In the genomic region with DNA sequence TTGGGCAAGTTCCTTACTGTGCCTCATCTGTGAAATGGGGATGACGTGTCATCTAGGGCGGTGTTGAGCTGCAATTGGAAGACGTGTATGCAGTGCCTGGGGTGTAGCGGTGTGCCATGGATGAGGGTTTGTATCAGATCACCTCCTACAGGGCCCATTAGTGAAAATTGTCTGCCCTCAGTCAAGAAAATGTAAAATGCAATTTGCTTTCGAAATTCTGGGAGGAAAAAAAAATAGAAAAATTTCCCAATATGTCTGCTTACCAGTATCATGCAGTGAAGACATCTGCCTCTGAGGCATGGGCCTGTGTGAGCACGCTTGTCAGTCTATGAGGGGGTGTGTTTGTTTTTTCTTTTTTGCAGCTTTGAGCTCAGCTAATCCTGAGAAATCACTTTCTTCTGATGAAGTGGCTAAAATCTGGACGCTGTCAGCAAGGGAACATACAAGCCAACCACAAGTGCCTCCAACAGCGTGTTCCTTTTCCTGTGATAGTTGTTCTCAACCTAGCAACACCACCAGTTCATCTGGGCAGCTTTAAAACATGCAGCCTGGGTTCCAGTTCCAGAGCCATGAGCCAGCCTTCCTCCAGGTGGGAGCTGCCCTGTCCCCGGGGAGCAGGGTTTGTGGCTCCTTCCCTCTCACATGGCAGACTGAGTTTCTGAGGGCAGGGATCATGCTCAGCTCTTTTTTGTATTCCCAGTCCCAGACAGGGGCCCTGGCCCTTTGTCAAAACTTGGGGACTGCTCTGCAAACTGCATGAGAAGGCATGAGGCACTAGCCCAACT, we compare ENCODE assay signal across 19 cellular contexts. TPM values are rescaled to one million over a fixed set of nuclear protein-coding genes. Genes with fewer than 3 reads are reported as not detected.
DNase-seq lines count a peak whose midpoint lies in the region; ATAC-seq lines count a peak whose summit lies in the region.
"Had no signal": no experiment of that assay in that cellular context is flagged by ENCODE, and none has a peak within 500 bp of the region (broad histone marks: within the 10 kb centered on the region; RNA-seq: fewer than 3 reads in every experiment).

No MANE protein-coding gene starts in this region.

- POLR2A ChIA-PET in T-cell (lab: Charles Lee), result interaction anchor here in 1 of 2 donors (0.6 kb wide), 1 partner anchor 521 kb away, joined by 4 read pairs; no protein-coding TSS in a partner anchor

- ATAC-seq in HG03342 (IDR thresholded peaks at IDR 0.05; ENCODE audit: unreplicated experiment), result no peak
- ATAC-seq in T-cell (replicated peaks in 1 of 4), result no peak
- no peak for ATAC-seq in HG03460 (IDR thresholded peaks at IDR 0.05; ENCODE audit: unreplicated experiment)
- ATAC-seq: GM12878, right cardiac atrium had no signal

- H3K4me1 Mint-ChIP-seq in activated naive CD4-positive, alpha-beta T cell treated with anti-CD3 and anti-CD28 coated beads, Interleukin-2, amount 10 ng/mL, durations not matched to agents 7 days and 5 days, result no peaks in the 10 kb centered on the region
- peaks cover 0 to 5% (median 0%) of the 10 kb centered on the region in 3 donors for H3K4me1 Mint-ChIP-seq in T-cell

- no peak overlapping the region for H3K27ac Mint-ChIP-seq in activated naive CD4-positive, alpha-beta T cell treated with anti-CD3 and anti-CD28 coated beads, Interleukin-2, amount 10 ng/mL, durations not matched to agents 7 days and 5 days
- no peak overlapping the region for H3K27ac Mint-ChIP-seq in T-cell
- H3K27ac Mint-ChIP-seq: T-helper 1 cell treated with Interleukin-12 subunit alpha and Interleukin-12 subunit beta and Interleukin-4 antibody, amounts not matched to agents 30 μg/mL and 1 μg/mL, for 36 hours had no signal

- H3K4me3 Mint-ChIP-seq in activated naive CD4-positive, alpha-beta T cell treated with anti-CD3 and anti-CD28 coated beads, Interleukin-2, amount 10 ng/mL, durations not matched to agents 7 days and 5 days, result no peak overlapping the region
- no peak overlapping the region for H3K4me3 Mint-ChIP-seq in T-cell
- H3K4me3 Mint-ChIP-seq: T-helper 1 cell treated with Interleukin-12 subunit alpha and Interleukin-12 subunit beta and Interleukin-4 antibody, amounts not matched to agents 30 μg/mL and 1 μg/mL, for 36 hours had no signal

- peaks cover 19% of the 10 kb centered on the region for H3K27me3 Mint-ChIP-seq in activated naive CD4-positive, alpha-beta T cell treated with anti-CD3 and anti-CD28 coated beads, Interleukin-2, amount 10 ng/mL, durations not matched to agents 7 days and 5 days
- H3K27me3 Mint-ChIP-seq in T-cell, result peaks cover 4 to 10% of the 10 kb centered on the region in 2 donors

- DNase-seq in activated naive CD4-positive, alpha-beta T cell treated with anti-CD3 and anti-CD28 coated beads, Interleukin-2, amount 10 ng/mL, durations not matched to agents 7 days and 5 days, result peak; percentile 18
- no peak for DNase-seq in activated naive CD4-positive, alpha-beta T cell treated with Interleukin-2 at 50 U/mL for 16 hours
- DNase-seq in cerebellar cortex (ENCODE audit: low spot score) (peak; percentile 72), islet precursor cell (peak; percentile 26), T-cell (no peak)
- no peak for DNase-seq in stimulated activated naive CD4-positive, alpha-beta T cell (lab: John Stamatoyannopoulos, UW)
- DNase-seq: activated gamma-delta T cell treated with Interleukin-2 at 50 U/mL for 16 hours, BE2C, GOT3, MM.1S, NCI-H146, NCI-H2227 treated with DMSO at 0.1 percent for 48 hours, occipital lobe, right cardiac atrium had no signal

- CTCF ChIA-PET in activated naive CD4-positive, alpha-beta T cell treated with anti-CD3 and anti-CD28 coated beads, Interleukin-2, amount 10 ng/mL, durations not matched to agents 7 days and 5 days (lab: Charles Lee), result interaction anchor here (0.7 to 13.1 kb wide), 11 partner anchors 8 to 276 kb away, joined by 3 to 302 read pairs (median 5); a partner anchor contains a TSS
- CTCF ChIA-PET in T-cell (lab: Charles Lee), result interaction anchor here (0.5 to 7.1 kb wide), 7 partner anchors 11 to 1224 kb away, joined by 3 to 55 read pairs (median 4); no protein-coding TSS in a partner anchor

- H3K9me3 Mint-ChIP-seq in activated naive CD4-positive, alpha-beta T cell treated with anti-CD3 and anti-CD28 coated beads, Interleukin-2, amount 10 ng/mL, durations not matched to agents 7 days and 5 days, result no peaks in the 10 kb centered on the region
- H3K9me3 Mint-ChIP-seq in T-cell, result no peaks in the 10 kb centered on the region
- H3K9me3 Mint-ChIP-seq: T-helper 1 cell treated with Interleukin-12 subunit alpha and Interleukin-12 subunit beta and Interleukin-4 antibody, amounts not matched to agents 30 μg/mL and 1 μg/mL, for 36 hours had no signal

- H3K36me3 Mint-ChIP-seq in activated naive CD4-positive, alpha-beta T cell treated with anti-CD3 and anti-CD28 coated beads, Interleukin-2, amount 10 ng/mL, durations not matched to agents 7 days and 5 days, result no peaks in the 10 kb centered on the region
- H3K36me3 Mint-ChIP-seq in T-cell, result no peaks in the 10 kb centered on the region

RNA-seq across cellular contexts. Expression of a gene that starts 10.3 kb away (rescaled TPM):
- 10 to 100 TPM in 1 of 5 donors, 1 to 10 TPM in 4; 7.4 to 11.8 (median 9.2) TPM for total RNA-seq in T-cell
- total RNA-seq: myocyte had no signal

Comparison
In these comparisons a context has a peak if more than half of its experiments do, and no peak if none do; other contexts are left out.
1. DNase-seq: peak in activated naive CD4-positive, alpha-beta T cell treated with anti-CD3 and anti-CD28 coated beads, Interleukin-2, amount 10 ng/mL, durations not matched to agents 7 days and 5 days (single experiment), cerebellar cortex (single experiment) and islet precursor cell (single experiment); none in activated naive CD4-positive, alpha-beta T cell treated with Interleukin-2 at 50 U/mL for 16 hours (single experiment), stimulated activated naive CD4-positive, alpha-beta T cell (0 of 6) and T-cell (0 of 34).